15 cellular contexts compared by ENCODE assay signal in the genomic region with DNA sequence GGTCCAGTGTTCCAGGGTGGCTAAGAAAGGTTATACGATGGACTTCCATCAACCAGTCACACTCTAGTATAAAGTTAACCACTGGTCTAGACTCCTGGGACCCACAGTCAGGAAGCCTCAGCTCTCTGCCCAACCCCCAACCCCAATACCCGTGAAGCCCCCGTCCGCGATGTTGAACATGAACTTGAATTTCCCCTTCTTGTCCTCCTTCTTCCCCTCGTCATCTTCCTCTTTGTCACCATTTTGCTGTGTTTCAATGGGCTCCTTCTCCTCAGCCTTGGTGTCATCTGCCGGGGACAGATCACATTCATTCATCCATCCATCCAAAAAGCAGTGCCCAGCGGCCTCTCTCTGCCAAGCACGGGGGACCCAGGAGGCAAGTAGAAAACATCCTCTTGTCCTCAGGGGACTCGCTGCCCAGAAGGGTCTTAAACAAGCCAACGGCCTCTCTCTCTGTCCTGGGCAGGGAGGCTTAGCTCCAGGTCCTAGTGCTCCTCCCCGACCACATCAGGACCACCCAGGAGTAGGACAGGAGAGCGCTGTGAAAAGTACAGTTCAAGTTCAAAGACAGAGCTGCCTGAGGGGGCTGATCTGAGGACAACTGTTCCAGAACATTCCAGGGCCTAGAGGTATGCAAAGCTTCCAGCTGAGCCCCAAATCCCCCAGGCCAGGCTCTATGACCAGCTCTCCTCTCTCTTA.
DNase-seq lines count a peak whose midpoint lies in the region; ATAC-seq, FAIRE-seq and TF ChIP-seq lines count a peak whose summit lies in the region.
"Had no signal": no experiment of that assay in that cellular context is flagged by ENCODE, and none has a peak within 500 bp of the region (broad histone marks: within the 10 kb centered on the region; RNA-seq: fewer than 3 reads in every experiment).

No MANE protein-coding gene starts in this region.

- H3K27ac Mint-ChIP-seq in WTC11, result peak overlapping the region; percentile 10; the same call in 1 of the 2 replicates
- H3K27ac Mint-ChIP-seq: CD4-positive, alpha-beta T cell had no signal

- no peaks in the 10 kb centered on the region for H3K27me3 ChIP-seq in BLaER1

- H3K4me3 ChIP-seq in BLaER1 (no peak overlapping the region), kidney (ENCODE audit: low read length in 2 of 2) (no peak overlapping the region)
- H3K4me3 ChIP-seq: SK-N-MC had no signal

- peak; percentile 15 for DNase-seq in NCI-H2171 treated with DMSO at 0.1 percent for 48 hours (lab: John Stamatoyannopoulos, UW)
- DNase-seq in NCI-H2171 (lab: John Stamatoyannopoulos, UW), result no peak
- DNase-seq in WTC11 (ENCODE audit: low spot score), result peak; percentile 11
- peak; percentile 34 for DNase-seq in kidney
- DNase-seq in HCEC 1CT, result no peak
- no peak for DNase-seq in head of caudate nucleus
- DNase-seq: NCI-H1048, PC-3 had no signal

- CTCF ChIA-PET in WTC11 (lab: Charles Lee), result interaction anchor here (1.1 to 1.6 kb wide), 8 partner anchors 29 to 336 kb away, joined by 3 to 6 read pairs (median 3); no protein-coding TSS in a partner anchor

- H4K20me1 ChIP-seq in BLaER1, result no peaks in the 10 kb centered on the region

- intact Hi-C loops in kidney (cut with DNase I), result no loop called here
- intact Hi-C loops in head of caudate nucleus (cut with DNase I), result no loop called here

- H3K9me3 ChIP-seq in BLaER1 (peaks cover 9% of the 10 kb centered on the region), kidney (ENCODE audit: control insufficient read depth in 1 of 2, low read length in 2 of 2) (peaks cover 0 to 7% of the 10 kb centered on the region in 2 donors)

- TF ChIP-seq CTCF in WTC11 (IDR thresholded peaks at IDR 0.05) (no peak), kidney (IDR thresholded peaks at IDR 0.05; ENCODE audit: borderline replicate concordance, extremely low read depth, insufficient read depth) (no peak)

- POLR2A ChIA-PET in WTC11 (lab: Charles Lee), result no interaction called here

- H3K27me3 Mint-ChIP-seq in WTC11 (ENCODE audit: low read depth), result peaks cover 5% of the 10 kb centered on the region
- H3K27me3 Mint-ChIP-seq: CD4-positive, alpha-beta T cell had no signal

- no peak for FAIRE-seq in kidney (lab: Jason Lieb, UNC)
- FAIRE-seq: D721Med had no signal

- H3K4me3 Mint-ChIP-seq in WTC11, result no peak overlapping the region
- H3K4me3 Mint-ChIP-seq: CD4-positive, alpha-beta T cell; IgD-negative memory B cell had no signal

- ATAC-seq in WTC11 (no peak), GM18868 (IDR thresholded peaks at IDR 0.05; ENCODE audit: unreplicated experiment) (no peak)
- ATAC-seq: PC-3 had no signal

- H3K4me2 ChIP-seq in BLaER1, result peak overlapping the region; percentile 61

- H3K36me3 Mint-ChIP-seq in WTC11, result no peaks in the 10 kb centered on the region

- H3K36me3 ChIP-seq in BLaER1 (no peaks in the 10 kb centered on the region), kidney (ENCODE audit: control insufficient read depth in 1 of 2, insufficient read depth in 2 of 2, low read length in 2 of 2) (no peaks in the 10 kb centered on the region)

- peaks cover 40% of the 10 kb centered on the region for H3K4me1 ChIP-seq in BLaER1
- no peaks in the 10 kb centered on the region for H3K4me1 ChIP-seq in kidney (ENCODE audit: control insufficient read depth in 1 of 2, insufficient read depth in 1 of 2, low read depth in 1 of 2, low read length in 2 of 2)

- H3K9ac ChIP-seq in BLaER1 (no peak overlapping the region), kidney (ENCODE audit: low read length in 2 of 2) (no peak overlapping the region)

- H3K27ac ChIP-seq in BLaER1, result peak overlapping the region; percentile 35; the same call in 1 of the 2 replicates
- H3K27ac ChIP-seq in kidney (ENCODE audit: low read depth in 2 of 2, low read length in 2 of 2), result no peak overlapping the region
- H3K27ac ChIP-seq: 22Rv1, SK-N-MC had no signal

- H3K4me1 Mint-ChIP-seq in WTC11, result no peaks in the 10 kb centered on the region
- H3K4me1 Mint-ChIP-seq: IgD-negative memory B cell had no signal

- H3K9me3 Mint-ChIP-seq in WTC11, result peaks cover 27% of the 10 kb centered on the region

TF ChIP-seq in WTC11, 78 proteins besides CTCF, POLR2A, EP300 and RAD21 (continues in another document):
- no peak for TF ChIP-seq SMAD3 (CRISPR knock-in tag; IDR thresholded peaks at IDR 0.05; ENCODE audit: borderline replicate concordance)
- TF ChIP-seq, protein P1, sequence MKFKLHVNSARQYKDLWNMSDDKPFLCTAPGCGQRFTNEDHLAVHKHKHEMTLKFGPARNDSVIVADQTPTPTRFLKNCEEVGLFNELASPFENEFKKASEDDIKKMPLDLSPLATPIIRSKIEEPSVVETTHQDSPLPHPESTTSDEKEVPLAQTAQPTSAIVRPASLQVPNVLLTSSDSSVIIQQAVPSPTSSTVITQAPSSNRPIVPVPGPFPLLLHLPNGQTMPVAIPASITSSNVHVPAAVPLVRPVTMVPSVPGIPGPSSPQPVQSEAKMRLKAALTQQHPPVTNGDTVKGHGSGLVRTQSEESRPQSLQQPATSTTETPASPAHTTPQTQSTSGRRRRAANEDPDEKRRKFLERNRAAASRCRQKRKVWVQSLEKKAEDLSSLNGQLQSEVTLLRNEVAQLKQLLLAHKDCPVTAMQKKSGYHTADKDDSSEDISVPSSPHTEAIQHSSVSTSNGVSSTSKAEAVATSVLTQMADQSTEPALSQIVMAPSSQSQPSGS (CRISPR knock-in tag; IDR thresholded peaks at IDR 0.05; ENCODE audit: borderline replicate concordance, low read depth), result no peak
- no peak for TF ChIP-seq ZNF396 (CRISPR knock-in tag; IDR thresholded peaks at IDR 0.05; ENCODE audit: borderline replicate concordance)
- TF ChIP-seq ZNF263 (CRISPR knock-in tag; IDR thresholded peaks at IDR 0.05; ENCODE audit: low read depth), result no peak
- TF ChIP-seq, protein P2, sequence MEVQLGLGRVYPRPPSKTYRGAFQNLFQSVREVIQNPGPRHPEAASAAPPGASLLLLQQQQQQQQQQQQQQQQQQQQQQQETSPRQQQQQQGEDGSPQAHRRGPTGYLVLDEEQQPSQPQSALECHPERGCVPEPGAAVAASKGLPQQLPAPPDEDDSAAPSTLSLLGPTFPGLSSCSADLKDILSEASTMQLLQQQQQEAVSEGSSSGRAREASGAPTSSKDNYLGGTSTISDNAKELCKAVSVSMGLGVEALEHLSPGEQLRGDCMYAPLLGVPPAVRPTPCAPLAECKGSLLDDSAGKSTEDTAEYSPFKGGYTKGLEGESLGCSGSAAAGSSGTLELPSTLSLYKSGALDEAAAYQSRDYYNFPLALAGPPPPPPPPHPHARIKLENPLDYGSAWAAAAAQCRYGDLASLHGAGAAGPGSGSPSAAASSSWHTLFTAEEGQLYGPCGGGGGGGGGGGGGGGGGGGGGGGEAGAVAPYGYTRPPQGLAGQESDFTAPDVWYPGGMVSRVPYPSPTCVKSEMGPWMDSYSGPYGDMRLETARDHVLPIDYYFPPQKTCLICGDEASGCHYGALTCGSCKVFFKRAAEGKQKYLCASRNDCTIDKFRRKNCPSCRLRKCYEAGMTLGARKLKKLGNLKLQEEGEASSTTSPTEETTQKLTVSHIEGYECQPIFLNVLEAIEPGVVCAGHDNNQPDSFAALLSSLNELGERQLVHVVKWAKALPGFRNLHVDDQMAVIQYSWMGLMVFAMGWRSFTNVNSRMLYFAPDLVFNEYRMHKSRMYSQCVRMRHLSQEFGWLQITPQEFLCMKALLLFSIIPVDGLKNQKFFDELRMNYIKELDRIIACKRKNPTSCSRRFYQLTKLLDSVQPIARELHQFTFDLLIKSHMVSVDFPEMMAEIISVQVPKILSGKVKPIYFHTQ (CRISPR knock-in tag; IDR thresholded peaks at IDR 0.05), result no peak
- no peak for TF ChIP-seq GTF2I (CRISPR knock-in tag; conservative IDR thresholded peaks at IDR 0.05)
- no peak for TF ChIP-seq NR2C2 (CRISPR knock-in tag; IDR thresholded peaks at IDR 0.05)
- TF ChIP-seq, protein P3, sequence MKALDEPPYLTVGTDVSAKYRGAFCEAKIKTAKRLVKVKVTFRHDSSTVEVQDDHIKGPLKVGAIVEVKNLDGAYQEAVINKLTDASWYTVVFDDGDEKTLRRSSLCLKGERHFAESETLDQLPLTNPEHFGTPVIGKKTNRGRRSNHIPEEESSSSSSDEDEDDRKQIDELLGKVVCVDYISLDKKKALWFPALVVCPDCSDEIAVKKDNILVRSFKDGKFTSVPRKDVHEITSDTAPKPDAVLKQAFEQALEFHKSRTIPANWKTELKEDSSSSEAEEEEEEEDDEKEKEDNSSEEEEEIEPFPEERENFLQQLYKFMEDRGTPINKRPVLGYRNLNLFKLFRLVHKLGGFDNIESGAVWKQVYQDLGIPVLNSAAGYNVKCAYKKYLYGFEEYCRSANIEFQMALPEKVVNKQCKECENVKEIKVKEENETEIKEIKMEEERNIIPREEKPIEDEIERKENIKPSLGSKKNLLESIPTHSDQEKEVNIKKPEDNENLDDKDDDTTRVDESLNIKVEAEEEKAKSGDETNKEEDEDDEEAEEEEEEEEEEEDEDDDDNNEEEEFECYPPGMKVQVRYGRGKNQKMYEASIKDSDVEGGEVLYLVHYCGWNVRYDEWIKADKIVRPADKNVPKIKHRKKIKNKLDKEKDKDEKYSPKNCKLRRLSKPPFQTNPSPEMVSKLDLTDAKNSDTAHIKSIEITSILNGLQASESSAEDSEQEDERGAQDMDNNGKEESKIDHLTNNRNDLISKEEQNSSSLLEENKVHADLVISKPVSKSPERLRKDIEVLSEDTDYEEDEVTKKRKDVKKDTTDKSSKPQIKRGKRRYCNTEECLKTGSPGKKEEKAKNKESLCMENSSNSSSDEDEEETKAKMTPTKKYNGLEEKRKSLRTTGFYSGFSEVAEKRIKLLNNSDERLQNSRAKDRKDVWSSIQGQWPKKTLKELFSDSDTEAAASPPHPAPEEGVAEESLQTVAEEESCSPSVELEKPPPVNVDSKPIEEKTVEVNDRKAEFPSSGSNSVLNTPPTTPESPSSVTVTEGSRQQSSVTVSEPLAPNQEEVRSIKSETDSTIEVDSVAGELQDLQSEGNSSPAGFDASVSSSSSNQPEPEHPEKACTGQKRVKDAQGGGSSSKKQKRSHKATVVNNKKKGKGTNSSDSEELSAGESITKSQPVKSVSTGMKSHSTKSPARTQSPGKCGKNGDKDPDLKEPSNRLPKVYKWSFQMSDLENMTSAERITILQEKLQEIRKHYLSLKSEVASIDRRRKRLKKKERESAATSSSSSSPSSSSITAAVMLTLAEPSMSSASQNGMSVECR (CRISPR knock-in tag; IDR thresholded peaks at IDR 0.05; ENCODE audit: borderline replicate concordance), result no peak
- no peak for TF ChIP-seq GRHL2 (CRISPR knock-in tag; IDR thresholded peaks at IDR 0.05; ENCODE audit: insufficient replicate concordance, severe bottlenecking)
- TF ChIP-seq ESRRA (CRISPR knock-in tag; IDR thresholded peaks at IDR 0.05; ENCODE audit: borderline replicate concordance), result no peak
- TF ChIP-seq SOX15 (CRISPR knock-in tag; IDR thresholded peaks at IDR 0.05), result no peak

Comparison
In these comparisons a context has a peak if more than half of its experiments do, and no peak if none do; other contexts are left out.
1. DNase-seq: peak in NCI-H2171 treated with DMSO at 0.1 percent for 48 hours (single experiment), WTC11 (single experiment) and kidney (single experiment); none in NCI-H2171 (single experiment), HCEC 1CT (single experiment) and head of caudate nucleus (0 of 42).